13 cellular contexts compared by ENCODE assay signal in the genomic region with DNA sequence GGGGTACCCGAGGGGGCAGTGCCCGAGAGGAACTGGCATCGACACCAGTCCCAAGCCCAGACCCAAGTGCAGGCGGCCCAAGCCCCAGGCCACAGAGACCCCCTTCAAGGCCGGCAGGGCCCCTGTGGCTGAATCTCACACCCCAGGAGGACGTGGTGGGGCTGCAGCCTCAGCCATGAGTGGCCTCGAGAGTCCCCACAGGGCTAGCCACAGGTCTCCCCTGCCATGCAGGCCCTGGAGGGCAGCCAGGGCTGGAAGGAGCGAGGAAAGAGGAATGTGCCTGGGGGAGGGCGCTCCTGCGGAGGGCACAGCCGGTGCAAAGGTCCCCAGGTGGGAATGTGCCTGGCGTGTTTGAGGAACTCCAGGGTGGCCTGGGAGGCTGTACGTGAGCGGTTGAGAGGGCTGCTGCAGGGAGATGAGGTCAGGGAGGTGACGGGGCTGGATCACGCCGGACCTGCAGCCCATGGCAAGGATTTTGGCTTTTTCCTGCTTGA.
DNase-seq lines count a peak whose midpoint lies in the region; ATAC-seq and TF ChIP-seq lines count a peak whose summit lies in the region.
"Had no signal": no experiment of that assay in that cellular context is flagged by ENCODE, and none has a peak within 500 bp of the region (broad histone marks: within the 10 kb centered on the region; RNA-seq: fewer than 3 reads in every experiment).

No MANE protein-coding gene starts in this region.

- in situ Hi-C loops in transverse colon (cut with MboI; ENCODE audit: low pct_ligation_motif_present in 1 of 4, low pct_unique_long_range_greater_than_20kb in 1 of 4, low sequenced_read_pairs in 3 of 4) = no loop called here

- H3K4me3 Mint-ChIP-seq in T-helper 17 cell = peak overlapping the region; percentile 81

- H3K27ac Mint-ChIP-seq in T-helper 17 cell = peak overlapping the region; percentile 24

- H3K4me3 ChIP-seq in right atrium auricular region (no peak overlapping the region), transverse colon (no peak overlapping the region)

- H3K4me1 Mint-ChIP-seq in T-helper 17 cell = peaks cover 30% of the 10 kb centered on the region

- H3K27me3 Mint-ChIP-seq in T-helper 17 cell = no peaks in the 10 kb centered on the region

- H3K9me3 ChIP-seq in right atrium auricular region = no peaks in the 10 kb centered on the region
- no peaks in the 10 kb centered on the region for H3K9me3 ChIP-seq in T-helper 17 cell (ENCODE audit: control insufficient read depth, low read length, poor library complexity, severe bottlenecking)
- H3K9me3 ChIP-seq in transverse colon = no peaks in the 10 kb centered on the region

- no peaks in the 10 kb centered on the region for H3K27me3 ChIP-seq in right atrium auricular region
- H3K27me3 ChIP-seq in transverse colon = no peaks in the 10 kb centered on the region

- DNase-seq in Right ventricle myocardium inferior (ENCODE audit: missing footprints) (peak; percentile 51), right atrium auricular region (ENCODE audit: low spot score) (no peak), T-helper 17 cell (no peak), kidney tubule cell (ENCODE audit: low spot score) (peak; percentile 35), transverse colon (no peak), HCEC 1CT (no peak), anterior cingulate cortex (lab: John Stamatoyannopoulos, UW) (no peak)
- DNase-seq: activated CD4-positive, CD25-positive, alpha-beta regulatory T cell treated with anti-CD3 and anti-CD28 coated beads, Interleukin-2, amount 50 U/mL, for 72 hours; effector memory CD4-positive, alpha-beta T cell; NCI-H1930; NK-92 treated with Interleukin-12 subunit alpha and Interleukin-12 subunit beta, amount 100 ng/mL, for 24 hours; SW 1271 had no signal

- 84 to 93% methylated on average over 3 to 17 of the region's 17 CpGs for WGBS in transverse colon (ENCODE audit: low coverage in 1 of 2), 2 donors

- ATAC-seq in Right ventricle myocardium inferior (no peak), T-helper 17 cell (no peak), HG03025 (IDR thresholded peaks at IDR 0.05; ENCODE audit: low FRiP score, unreplicated experiment) (no peak)

- H3K36me3 Mint-ChIP-seq in T-helper 17 cell (ENCODE audit: low read depth) = peaks cover 15% of the 10 kb centered on the region

- peaks cover 0 to 38% of the 10 kb centered on the region in 2 donors for H3K4me1 ChIP-seq in right atrium auricular region
- peaks cover 15 to 25% (median 17%) of the 10 kb centered on the region in 4 donors for H3K4me1 ChIP-seq in transverse colon

- H3K27ac ChIP-seq in right atrium auricular region (peak overlapping the region in 1 of 2 donors; percentile 69), transverse colon (peak overlapping the region; percentile 1 to 68 (median 67))

- H3K36me3 ChIP-seq in right atrium auricular region (peaks cover 39% of the 10 kb centered on the region), transverse colon (peaks cover 0 to 5% (median under 1%) of the 10 kb centered on the region in 4 donors)

- no peak for TF ChIP-seq EP300 in transverse colon (IDR thresholded peaks at IDR 0.05; ENCODE audit: low read depth)

- no peak for TF ChIP-seq CTCF in right atrium auricular region (IDR thresholded peaks at IDR 0.05)
- TF ChIP-seq CTCF in transverse colon (IDR thresholded peaks at IDR 0.05) = no peak

- no peak for TF ChIP-seq POLR2A in transverse colon (IDR thresholded peaks at IDR 0.05)

- intact Hi-C loops in Right ventricle myocardium inferior (cut with DNase I) (no loop called here), transverse colon (cut with DNase I; ENCODE audit: low total_unique reads) (no loop called here)

Comparison
In these comparisons a context has a peak if more than half of its experiments do, and no peak if none do; other contexts are left out.
1. DNase-seq: peak in Right ventricle myocardium inferior (single experiment) and kidney tubule cell (single experiment); none in right atrium auricular region (single experiment), T-helper 17 cell (0 of 3), transverse colon (single experiment), HCEC 1CT (single experiment) and anterior cingulate cortex (0 of 58).